Comparison of ENCODE assay signal across 20 cellular contexts in the genomic region with DNA sequence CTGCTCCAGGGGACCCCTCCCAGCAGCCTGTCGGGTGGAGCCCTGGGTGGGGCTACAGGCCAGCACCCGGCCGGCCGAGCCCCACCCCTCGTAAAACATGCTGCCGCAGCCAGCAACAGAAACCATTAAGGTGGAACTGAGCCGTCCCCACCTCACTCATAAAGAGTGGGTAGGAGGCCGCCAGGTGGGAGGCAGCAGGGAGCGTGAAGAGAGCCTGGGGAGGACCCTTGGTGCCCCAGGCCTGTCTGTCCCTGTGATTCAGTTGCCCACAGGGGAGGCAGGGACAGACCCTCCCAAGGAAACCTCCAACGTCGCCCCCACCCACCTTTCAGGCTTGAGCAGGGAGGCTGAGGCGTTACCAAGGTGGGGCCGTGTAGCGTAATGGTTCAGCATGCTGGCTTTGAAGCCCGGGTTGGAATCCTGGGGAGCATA. TPM values are rescaled to one million over a fixed set of nuclear protein-coding genes. Genes with fewer than 3 reads are reported as not detected.
DNase-seq lines count a peak whose midpoint lies in the region; ATAC-seq and TF ChIP-seq lines count a peak whose summit lies in the region.
"Had no signal": no experiment of that assay in that cellular context is flagged by ENCODE, and none has a peak within 500 bp of the region (broad histone marks: within the 10 kb centered on the region; RNA-seq: fewer than 3 reads in every experiment).

No MANE protein-coding gene starts in this region.

- no peaks in the 10 kb centered on the region for H3K36me3 ChIP-seq in Peyer's patch
- H3K36me3 ChIP-seq in suprapubic skin, result no peaks in the 10 kb centered on the region
- H3K36me3 ChIP-seq: BLaER1, SJCRH30 had no signal

- peak; percentile 20 for DNase-seq in HT-29 (ENCODE audit: low spot score)
- DNase-seq in Peyer's patch, result peak in 2 of 3 donors; percentile 57 to 66
- DNase-seq in left colon, result peak; percentile 85 to 87
- no peak for DNase-seq in suprapubic skin (ENCODE audit: low spot score in 2 of 2)
- DNase-seq in HuH-7.5 (ENCODE audit: low spot score), result no peak
- DNase-seq in NCI-H774 (lab: John Stamatoyannopoulos, UW), result no peak
- DNase-seq in NCI-H2107 (lab: John Stamatoyannopoulos, UW), result no peak
- DNase-seq: Calu3; CD8-positive, alpha-beta T cell; DMS53; GOT3; NCI-H187 treated with DMSO at 0.1 percent for 48 hours; NCI-H2171; NCI-H526 treated with DMSO at 0.1 percent for 48 hours; PC-9; SJCRH30 had no signal

- no peak for TF ChIP-seq CTCF in Peyer's patch (IDR thresholded peaks at IDR 0.05)
- TF ChIP-seq CTCF in suprapubic skin (IDR thresholded peaks at IDR 0.05), result no peak

- ATAC-seq in left colon, result peak; percentile 95
- ATAC-seq: CD8-positive, alpha-beta T cell; HCT116; K562 had no signal

- TF ChIP-seq EP300 in suprapubic skin (IDR thresholded peaks at IDR 0.05), result no peak

- H3K27me3 ChIP-seq in Peyer's patch (no peaks in the 10 kb centered on the region), suprapubic skin (peaks cover 6% of the 10 kb centered on the region)

- 25% methylated on average over 13 of the region's 15 CpGs for WGBS in suprapubic skin

- no peak overlapping the region for H3K27ac ChIP-seq in Peyer's patch
- H3K27ac ChIP-seq in suprapubic skin, result peak overlapping the region; percentile 42
- H3K27ac ChIP-seq: BLaER1, PC-9, SJCRH30 had no signal

- H3K4me1 ChIP-seq in Peyer's patch (no peaks in the 10 kb centered on the region), suprapubic skin (peaks cover 17% of the 10 kb centered on the region)
- H3K4me1 ChIP-seq: SJCRH30 had no signal

- TF ChIP-seq POLR2A in Peyer's patch (IDR thresholded peaks at IDR 0.05), result no peak
- no peak for TF ChIP-seq POLR2A in suprapubic skin (IDR thresholded peaks at IDR 0.05)

- intact Hi-C loops in left colon (cut with DNase I, micrococcal nuclease), result no loop called here

- no peak overlapping the region for H3K4me3 ChIP-seq in Peyer's patch
- H3K4me3 ChIP-seq in suprapubic skin, result no peak overlapping the region
- H3K4me3 ChIP-seq: BLaER1, K562, PC-9, SJCRH30 had no signal

- no peaks in the 10 kb centered on the region for H3K9me3 ChIP-seq in Peyer's patch
- no peaks in the 10 kb centered on the region for H3K9me3 ChIP-seq in suprapubic skin
- H3K9me3 ChIP-seq: SJCRH30 had no signal

RNA-seq across cellular contexts. Expression of a gene that starts 8.4 kb away (rescaled TPM):
- not detected in 2 replicates for total RNA-seq in HT-29 (2014; rRNA removed; shearing (Covaris generic))
- not detected for total RNA-seq in Peyer's patch
- total RNA-seq in left colon, result under 1 TPM; 0.36 to 0.64 TPM
- 10 to 100 TPM; 37.4 to 48.3 (median 38.3) TPM for total RNA-seq in suprapubic skin
- total RNA-seq: A673; Calu3; CD8-positive, alpha-beta T cell; K562; PC-9; SJCRH30 had no signal

RNA-seq across cellular contexts. Expression of a gene that starts 37.8 kb away (rescaled TPM):
- 28.9 and 36.7 TPM in 2 replicates for total RNA-seq in HT-29 (2014; rRNA removed; shearing (Covaris generic))
- total RNA-seq in Peyer's patch (10 to 100 TPM; 22.6 to 39.2 (median 31.4) TPM), left colon (10 to 100 TPM; 26.7 to 32.4 TPM), suprapubic skin (10 to 100 TPM; 29.0 to 36.2 (median 32.6) TPM)

RNA-seq across cellular contexts. Expression of a gene that starts 41.1 kb away (rescaled TPM):
- total RNA-seq in HT-29 (2014; rRNA removed; shearing (Covaris generic)), result not detected in 2 replicates
- 100 to 1,000 TPM in 3 of 4 donors, 10 to 100 TPM in 1; 11.6 to 612 (median 544) TPM for total RNA-seq in Peyer's patch
- 10 to 100 TPM; 24.4 to 26.5 TPM for total RNA-seq in left colon
- total RNA-seq in suprapubic skin, result 10 to 100 TPM in 3 of 4 donors, 1 to 10 TPM in 1; 9.7 to 22.0 (median 14.8) TPM
- total RNA-seq: A673; Calu3; CD8-positive, alpha-beta T cell; PC-9; SJCRH30 had no signal

RNA-seq across cellular contexts. Expression of a gene that starts 56.7 kb away (rescaled TPM):
- total RNA-seq in HT-29 (2014; rRNA removed; shearing (Covaris generic)), result 62.5 and 65.8 TPM in 2 replicates
- total RNA-seq in Peyer's patch (100 to 1,000 TPM in 2 of 4 donors, 10 to 100 TPM in 2; 47.0 to 188 (median 107) TPM), left colon (10 to 100 TPM; 82.5 to 94.6 TPM), suprapubic skin (10 to 100 TPM; 38.1 to 76.4 (median 59.2) TPM)

Comparison
In these comparisons a context has a peak if more than half of its experiments do, and no peak if none do; other contexts are left out.
1. DNase-seq: peak in HT-29 (single experiment), Peyer's patch (2 of 3) and left colon (2 of 2); none in suprapubic skin (0 of 2), HuH-7.5 (single experiment), NCI-H774 (single experiment) and NCI-H2107 (single experiment).
2. RNA of a gene that starts 8.4 kb away (total RNA-seq): 37.4 to 48.3 TPM in suprapubic skin; 0.36 to 0.64 TPM in left colon, not detected in HT-29 and not detected in Peyer's patch; every median in the first group is over 10 times any median in the second.
3. RNA of a gene that starts 41.1 kb away (total RNA-seq): 11.6 to 612 TPM in Peyer's patch, 24.4 to 26.5 TPM in left colon and 9.7 to 22.0 TPM in suprapubic skin; not detected in HT-29; every median in the first group is over 10 times any median in the second.